22 cellular contexts compared by ENCODE assay signal in the genomic region with DNA sequence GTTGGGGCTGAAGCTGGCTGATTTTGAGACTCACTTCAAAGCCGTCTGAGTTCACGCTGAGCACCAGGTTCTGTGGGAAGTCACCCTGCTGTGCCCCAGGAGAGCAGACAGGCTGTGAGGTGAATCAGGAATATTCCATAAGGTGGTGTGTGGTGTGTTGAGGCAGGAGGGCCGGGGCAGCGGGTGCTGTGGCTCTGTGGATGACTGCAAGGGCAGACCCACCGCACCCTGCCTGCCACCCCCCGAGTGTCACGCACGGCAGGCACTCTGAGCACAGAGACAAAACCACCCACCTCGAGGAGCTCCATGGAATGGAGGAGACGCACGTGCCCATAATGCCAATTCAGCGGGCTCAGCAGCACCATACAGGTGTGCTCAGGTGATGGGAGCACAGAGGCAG.
"Had no signal": no experiment of that assay in that cellular context is flagged by ENCODE, and none has a peak within 500 bp of the region (broad histone marks: within the 10 kb centered on the region; RNA-seq: fewer than 3 reads in every experiment).

No MANE protein-coding gene starts in this region.

- DNase-seq: effector memory CD4-positive, alpha-beta T cell; immature natural killer cell; left colon; left ventricle myocardium superior; mucosa of descending colon; natural killer cell; occipital lobe; psoas muscle; retina; right lobe of liver; stimulated activated CD4-positive, alpha-beta T cell treated with anti-CD3 and anti-CD28 coated beads, Interleukin-15, amount 100 ng/mL, for 24 hours; stimulated activated CD4-positive, alpha-beta T cell treated with anti-CD3 and anti-CD28 coated beads, Interleukin-1b, Interleukin-23, amount 100 ng/mL, for 48 hours; stimulated activated CD4-positive, alpha-beta T cell treated with anti-CD3 and anti-CD28 coated beads, Interleukin-4, amount 100 ng/mL, for 24 hours; tibial artery; upper lobe of left lung; uterus had no signal

- H3K27me3 ChIP-seq: right lobe of liver, tibial artery, upper lobe of left lung, uterus had no signal

- H3K27ac ChIP-seq: parathyroid adenoma, psoas muscle, right lobe of liver, tibial artery, upper lobe of left lung, uterus had no signal

- H2AFZ ChIP-seq: parathyroid adenoma had no signal

- H3K4me1 ChIP-seq: parathyroid adenoma, psoas muscle, right lobe of liver, upper lobe of left lung had no signal

- H3K36me3 ChIP-seq: right lobe of liver, tibial artery, upper lobe of left lung, uterus had no signal

- FAIRE-seq: endometrium, frontal cortex had no signal

- H3K4me3 ChIP-seq: lung, mucosa of descending colon, psoas muscle, right lobe of liver, tibial artery, upper lobe of left lung, uterus had no signal

- ATAC-seq: esophagus mucosa; left colon; left ventricle myocardium superior; mucosa of descending colon; natural killer cell; psoas muscle; right lobe of liver; stimulated activated memory B cell treated with anti-CD40 and anti-IgM and Interleukin-4, amounts not matched to agents 10 μg/mL and 1 μg/mL and 100 μg/mL, for 72 hours had no signal

- H3K9ac ChIP-seq: parathyroid adenoma had no signal

- H3K9me3 ChIP-seq: mucosa of descending colon, psoas muscle, right lobe of liver, tibial artery, upper lobe of left lung, uterus had no signal
